21 cellular contexts compared by ENCODE assay signal in genomic region chr2:200784215-200784614, GRCh38. TPM values are rescaled to one million over a fixed set of nuclear protein-coding genes. Genes with fewer than 3 reads are reported as not detected.
DNase-seq lines count a peak whose midpoint lies in the region; ATAC-seq, FAIRE-seq and TF ChIP-seq lines count a peak whose summit lies in the region.
"Had no signal": no experiment of that assay in that cellular context is flagged by ENCODE, and none has a peak within 500 bp of the region (broad histone marks: within the 10 kb centered on the region; RNA-seq: fewer than 3 reads in every experiment).

No MANE protein-coding gene starts in this region.

- H3K9me3 Mint-ChIP-seq in astrocyte (ENCODE audit: unreplicated experiment) (no peaks in the 10 kb centered on the region), WTC11 (no peaks in the 10 kb centered on the region)
- H3K9me3 Mint-ChIP-seq: H9 had no signal

- H2AFZ ChIP-seq in SK-N-SH (ENCODE audit: low read depth) (peak overlapping the region; percentile 68; the same call in 1 of the 2 replicates), astrocyte (ENCODE audit: low read depth, low read length) (no peak overlapping the region)

- no peaks in the 10 kb centered on the region for H3K36me3 Mint-ChIP-seq in astrocyte (ENCODE audit: low read depth, unreplicated experiment)
- H3K36me3 Mint-ChIP-seq in WTC11: no peaks in the 10 kb centered on the region
- H3K36me3 Mint-ChIP-seq: CD4-positive, alpha-beta memory T cell had no signal

- no peaks in the 10 kb centered on the region for H4K20me1 ChIP-seq in SK-N-SH (ENCODE audit: insufficient read depth)
- H4K20me1 ChIP-seq in astrocyte (ENCODE audit: insufficient read depth, low read length): no peaks in the 10 kb centered on the region

- DNase-seq in SK-N-SH: no peak
- DNase-seq in HT1080 (ENCODE audit: low read depth): peak; percentile 69
- DNase-seq in astrocyte (ENCODE audit: low read depth): no peak
- no peak for DNase-seq in DMS53 (lab: John Stamatoyannopoulos, UW)
- no peak for DNase-seq in WTC11 (ENCODE audit: low spot score)
- DNase-seq in anterior cingulate cortex (lab: John Stamatoyannopoulos, UW): no peak
- DNase-seq: 8988T; ACHN; C1 segment of cervical spinal cord; CD4-positive, alpha-beta memory T cell; DMS153; DND-41; GDM1; GOT3; H9 had no signal

- POLR2A ChIA-PET in SK-N-SH (lab: Yijun Ruan, JAX) (no interaction called here), WTC11 (lab: Charles Lee) (no interaction called here)

- CTCF ChIA-PET in SK-N-SH (lab: Yijun Ruan, JAX): interaction anchor here (1.4 kb wide), 1 partner anchor 71 kb away, joined by 3 read pairs; no protein-coding TSS in a partner anchor
- CTCF ChIA-PET in WTC11 (lab: Charles Lee): no interaction called here

- peaks cover 0 to 15% of the 10 kb centered on the region in 2 experiments; a peak in 3 of 4 replicates for H3K4me1 ChIP-seq in SK-N-SH (ENCODE audit: control insufficient read depth in 1 of 2, insufficient read depth in 2 of 2, low read depth in 1 of 2, low read length in 1 of 2)
- peaks cover 35% of the 10 kb centered on the region for H3K4me1 ChIP-seq in astrocyte (ENCODE audit: insufficient read depth, low read length)

- no peak for TF ChIP-seq CTCF in SK-N-SH (IDR thresholded peaks at IDR 0.05)
- no peak for TF ChIP-seq CTCF in astrocyte (IDR thresholded peaks at IDR 0.05; ENCODE audit: insufficient read depth, low read depth, low read length)
- no peak for TF ChIP-seq CTCF in WTC11 (IDR thresholded peaks at IDR 0.05)

- peaks cover 15% of the 10 kb centered on the region for H3K4me1 Mint-ChIP-seq in astrocyte (ENCODE audit: low read depth, unreplicated experiment)
- no peaks in the 10 kb centered on the region; the same call in 1 of the 2 replicates for H3K4me1 Mint-ChIP-seq in WTC11
- H3K4me1 Mint-ChIP-seq: B cell had no signal

- H3K27me3 ChIP-seq in SK-N-SH (ENCODE audit: insufficient read depth) (no peaks in the 10 kb centered on the region), astrocyte (ENCODE audit: insufficient read depth, low read length) (no peaks in the 10 kb centered on the region)

- no peak for TF ChIP-seq EP300 in SK-N-SH (IDR thresholded peaks at IDR 0.05; ENCODE audit: borderline replicate concordance in 1 of 2, low read depth in 1 of 2, low read length in 1 of 2)

- H3K9ac ChIP-seq in SK-N-SH (no peak overlapping the region), astrocyte (ENCODE audit: low read length) (no peak overlapping the region)

- TF ChIP-seq RAD21 in SK-N-SH (IDR thresholded peaks at IDR 0.05; ENCODE audit: low read length): no peak

- H3K4me3 ChIP-seq in SK-N-SH (ENCODE audit: low read depth in 2 of 2, low read length in 1 of 2): no peak overlapping the region
- no peak overlapping the region for H3K4me3 ChIP-seq in astrocyte (ENCODE audit: insufficient read depth, low read depth, low read length)
- H3K4me3 ChIP-seq: K562 had no signal

- H3K27ac ChIP-seq in SK-N-SH (ENCODE audit: low read depth in 2 of 2, low read length in 1 of 2) (no peak overlapping the region), astrocyte (ENCODE audit: low read depth, low read length) (no peak overlapping the region)

- H3K36me3 ChIP-seq in SK-N-SH (replicated peaks in 1 of 2; ENCODE audit: control insufficient read depth in 1 of 2, insufficient read depth in 2 of 2, low read length in 1 of 2): no peaks in the 10 kb centered on the region
- H3K36me3 ChIP-seq in astrocyte (ENCODE audit: insufficient read depth, low read length): no peaks in the 10 kb centered on the region

- ATAC-seq in SK-N-SH treated with all-trans-retinoic acid at 6 μM for 48 hours (no peak), HG03095 (IDR thresholded peaks at IDR 0.05; ENCODE audit: unreplicated experiment) (no peak), WTC11 (no peak)
- ATAC-seq: K562 had no signal

- no peak overlapping the region for H3K27ac Mint-ChIP-seq in astrocyte (ENCODE audit: unreplicated experiment)
- H3K27ac Mint-ChIP-seq in WTC11: no peak overlapping the region
- H3K27ac Mint-ChIP-seq: B cell; CD4-positive, alpha-beta memory T cell; H9 had no signal

- H3K79me2 ChIP-seq in SK-N-SH (ENCODE audit: insufficient read depth) (no peaks in the 10 kb centered on the region), astrocyte (ENCODE audit: insufficient read depth, low read length) (no peaks in the 10 kb centered on the region)

- H3K9me3 ChIP-seq in SK-N-SH (no peaks in the 10 kb centered on the region), astrocyte (ENCODE audit: insufficient read depth, low read depth, low read length) (no peaks in the 10 kb centered on the region)

- H3K9me2 ChIP-seq in SK-N-SH: no peaks in the 10 kb centered on the region

- peaks cover 36% of the 10 kb centered on the region for H3F3A ChIP-seq in SK-N-SH (replicated peaks; ENCODE audit: insufficient read depth)

- no peaks in the 10 kb centered on the region for H3K27me3 Mint-ChIP-seq in astrocyte (ENCODE audit: low read depth, unreplicated experiment)
- no peaks in the 10 kb centered on the region for H3K27me3 Mint-ChIP-seq in WTC11 (ENCODE audit: low read depth)

- H3K4me2 ChIP-seq in SK-N-SH: no peak overlapping the region
- peak overlapping the region; percentile 6 for H3K4me2 ChIP-seq in astrocyte (ENCODE audit: low read length)

- no peak overlapping the region for H3K4me3 Mint-ChIP-seq in astrocyte (ENCODE audit: unreplicated experiment)
- H3K4me3 Mint-ChIP-seq in WTC11: no peak overlapping the region
- H3K4me3 Mint-ChIP-seq: B cell; CD4-positive, alpha-beta memory T cell; H9 had no signal

- FAIRE-seq in astrocyte (lab: Jason Lieb, UNC): no peak
- FAIRE-seq: D721Med, GM19239, K562 had no signal

TF ChIP-seq in SK-N-SH, 30 proteins besides CTCF, POLR2A, EP300 and RAD21 (continues in another document):
- peak; percentile 25; the same call in 1 of the 2 replicates for TF ChIP-seq TCF12 (IDR thresholded peaks at IDR 0.05)
- TF ChIP-seq SMC3 (IDR thresholded peaks at IDR 0.05; ENCODE audit: low read depth, low read length): no peak
- TF ChIP-seq EZH2phosphoT487 (IDR thresholded peaks at IDR 0.05; ENCODE audit: borderline replicate concordance, low read depth): no peak
- TF ChIP-seq RCOR1 (IDR thresholded peaks at IDR 0.05; ENCODE audit: low read length): no peak
- TF ChIP-seq MEF2A (IDR thresholded peaks at IDR 0.05; ENCODE audit: borderline replicate concordance, low read depth): no peak
- TF ChIP-seq RFX5 (IDR thresholded peaks at IDR 0.05; ENCODE audit: low read length): no peak
- TF ChIP-seq USF2 (IDR thresholded peaks at IDR 0.05; ENCODE audit: borderline replicate concordance, low read depth, low read length): no peak
- TF ChIP-seq CHD2 (IDR thresholded peaks at IDR 0.05; ENCODE audit: low read length, partially characterized antibody): no peak

TF ChIP-seq in SK-N-SH treated with all-trans-retinoic acid at 6 μM for 48 hours, 23 proteins besides CTCF, POLR2A, EP300 and RAD21:
- no peak for TF ChIP-seq PPARA (CRISPR knock-in tag; IDR thresholded peaks at IDR 0.05; ENCODE audit: borderline replicate concordance)
- no peak for TF ChIP-seq CREB5 (CRISPR knock-in tag; IDR thresholded peaks at IDR 0.05; ENCODE audit: low read depth)
- no peak for TF ChIP-seq ZNF70 (CRISPR knock-in tag; IDR thresholded peaks at IDR 0.05)
TF ChIP-seq in SK-N-SH treated with all-trans-retinoic acid at 6 μM for 48 hours: peak in this region for 0.

TF ChIP-seq in WTC11, 78 proteins besides CTCF, POLR2A, EP300 and RAD21:
- TF ChIP-seq STAT6 (CRISPR knock-in tag; conservative IDR thresholded peaks at IDR 0.05; ENCODE audit: low read depth): no peak
- TF ChIP-seq GTF2I (CRISPR knock-in tag; conservative IDR thresholded peaks at IDR 0.05): no peak
- TF ChIP-seq ETV6 (CRISPR knock-in tag; IDR thresholded peaks at IDR 0.05): no peak
- TF ChIP-seq ATF2 (CRISPR knock-in tag; IDR thresholded peaks at IDR 0.05; ENCODE audit: borderline replicate concordance, low read depth): no peak
- no peak for TF ChIP-seq NR3C1 (CRISPR knock-in tag; conservative IDR thresholded peaks at IDR 0.05; ENCODE audit: low read depth)
- TF ChIP-seq NFE2L1 (CRISPR knock-in tag; IDR thresholded peaks at IDR 0.05): no peak

RNA-seq across cellular contexts. Expression of gene BZW1, which starts 27.5 kb away (rescaled TPM):
- 131 and 163 TPM in 2 replicates for polyA plus RNA-seq in SK-N-SH (2012; rRNA removed)
- polyA plus RNA-seq in SK-N-SH (2012; cell fraction: cytosol; rRNA removed): 164 and 173 TPM in 2 replicates
- 68.4 and 126 TPM in 2 replicates for polyA plus RNA-seq in SK-N-SH (2012; cell fraction: nucleus; rRNA removed)
- total RNA-seq in HT1080 (2014; rRNA removed; shearing (Covaris generic)): 624 and 683 TPM in 2 replicates
- 486 and 637 TPM in 2 replicates for polyA plus RNA-seq in HT1080 (2015; cell fraction: cytosol; rRNA removed)
- polyA plus RNA-seq in HT1080 (2015; cell fraction: nucleus; rRNA removed): 562 and 586 TPM in 2 replicates
- 311 and 322 TPM in 2 replicates for total RNA-seq in astrocyte
- 191 to 255 TPM (median 208 TPM) in 3 replicates for total RNA-seq in WTC11 (2021)
